Comparison of ENCODE assay signal across 1 cellular context in genomic region chr2:176175729-176176074, GRCh38.
TF ChIP-seq lines count a peak whose summit lies in the region.

No MANE protein-coding gene starts in this region.

TF ChIP-seq in H1, 55 proteins besides CTCF, POLR2A, EP300 and RAD21:
- TF ChIP-seq BCL11A (IDR thresholded peaks at IDR 0.05; ENCODE audit: low read depth in 2 of 2, low read length in 2 of 2) (no peak), RNF2 (IDR thresholded peaks at IDR 0.05; ENCODE audit: borderline replicate concordance, low read depth, low read length, missing control alignments, poor library complexity, severe bottlenecking) (peak; percentile 69), CHD7 (IDR thresholded peaks at IDR 0.05; ENCODE audit: insufficient replicate concordance, low read length) (no peak), SP4 (IDR thresholded peaks at IDR 0.05; ENCODE audit: low read length) (no peak), E2F6 (IDR thresholded peaks at IDR 0.05) (no peak), SUZ12 (IDR thresholded peaks at IDR 0.05; ENCODE audit: low read length) (0 out of 2 replicates have a peak, but pooled peaks have one; percentile 17)
